In genomic region chr3:29333520-29333919, GRCh38 we compare ENCODE assay signal across 19 cellular contexts. TPM values are rescaled to one million over a fixed set of nuclear protein-coding genes. Genes with fewer than 3 reads are reported as not detected.
DNase-seq lines count a peak whose midpoint lies in the region; ATAC-seq and TF ChIP-seq lines count a peak whose summit lies in the region.
"Had no signal": no experiment of that assay in that cellular context is flagged by ENCODE, and none has a peak within 500 bp of the region (broad histone marks: within the 10 kb centered on the region; RNA-seq: fewer than 3 reads in every experiment).

No MANE protein-coding gene starts in this region.

- peaks cover 60% of the 10 kb centered on the region for H3K4me1 ChIP-seq in osteoblast (ENCODE audit: insufficient read depth, low read length)

- peak overlapping the region; percentile 3 for H3K27ac ChIP-seq in osteoblast (ENCODE audit: low read depth, low read length)

- TF ChIP-seq CTCF in epithelial cell of esophagus (IDR thresholded peaks at IDR 0.05; ENCODE audit: insufficient read depth, low read depth, low read length, missing control alignments), result no peak
- TF ChIP-seq CTCF in osteoblast (IDR thresholded peaks at IDR 0.05; ENCODE audit: extremely low read depth, low read depth, low read length), result no peak

- ATAC-seq in HG02610 (IDR thresholded peaks at IDR 0.05; ENCODE audit: unreplicated experiment), result no peak
- ATAC-seq: naive thymus-derived CD4-positive, alpha-beta T cell; T-cell had no signal

- no peaks in the 10 kb centered on the region for H3K27me3 ChIP-seq in osteoblast (ENCODE audit: insufficient read depth, low read length)

- no peaks in the 10 kb centered on the region for H3K9me3 ChIP-seq in osteoblast (ENCODE audit: low read depth, low read length)

- H3K79me2 ChIP-seq in osteoblast (ENCODE audit: insufficient read depth, low read length), result peaks cover 83% of the 10 kb centered on the region

- H3K4me2 ChIP-seq in osteoblast (ENCODE audit: insufficient read depth, low read length), result peak overlapping the region; percentile 6

- H3K36me3 ChIP-seq in osteoblast (ENCODE audit: insufficient read depth, low read length), result no peaks in the 10 kb centered on the region

- H3K4me3 ChIP-seq in epithelial cell of esophagus (ENCODE audit: low read length) (no peak overlapping the region), osteoblast (ENCODE audit: insufficient read depth, low read length) (no peak overlapping the region)
- H3K4me3 ChIP-seq: lung had no signal

- H2AFZ ChIP-seq in osteoblast (ENCODE audit: low read length), result no peak overlapping the region

- H4K20me1 ChIP-seq in osteoblast (ENCODE audit: insufficient read depth, low read length), result peaks cover 6% of the 10 kb centered on the region

- peak; percentile 59 for DNase-seq in EH (ENCODE audit: low read depth)
- DNase-seq in RPMI7951 (ENCODE audit: low read depth), result peak; percentile 32
- DNase-seq in epithelial cell of esophagus (ENCODE audit: low read depth), result peak; percentile 23
- no peak for DNase-seq in osteoblast (ENCODE audit: insufficient read length, low spot score, missing footprints)
- DNase-seq in KG1 (lab: John Stamatoyannopoulos, UW), result no peak
- DNase-seq in cerebellar nuclear complex (lab: John Stamatoyannopoulos, UW), result no peak
- DNase-seq in activated CD4-positive, alpha-beta T cell treated with anti-CD3 and anti-CD28 coated beads for 4 hours, result no peak
- DNase-seq: activated CD4-positive, alpha-beta T cell treated with anti-CD3 and anti-CD28 coated beads, Interleukin-2, amount 50 U/mL, for 4 hours; activated naive CD4-positive, alpha-beta T cell treated with anti-CD3 and anti-CD28 coated beads, Interleukin-2, amount 50 U/mL, for 16 hours; AML-193; dermis blood vessel endothelial cell; naive thymus-derived CD4-positive, alpha-beta T cell; NCI-H1436 treated with DMSO at 0.1 percent for 48 hours; small intestine; stimulated activated CD4-positive, alpha-beta T cell treated with anti-CD3 and anti-CD28 coated beads, Interleukin-4, amount 100 ng/mL, for 24 hours; T-cell had no signal

RNA-seq across cellular contexts. Expression of gene RBMS3, which starts 52.6 kb away (rescaled TPM):
- 12.6 and 22.8 TPM in 2 replicates for total RNA-seq in RPMI7951 (2014; rRNA removed; shearing (Covaris generic))
- total RNA-seq in osteoblast, result 80.4 and 81.1 TPM in 2 replicates
- total RNA-seq: HT-29 had no signal

Comparison
In these comparisons a context has a peak if more than half of its experiments do, and no peak if none do; other contexts are left out.
1. DNase-seq: peak in EH (single experiment), RPMI7951 (single experiment) and epithelial cell of esophagus (single experiment); none in osteoblast (single experiment), KG1 (single experiment), cerebellar nuclear complex (0 of 2) and activated CD4-positive, alpha-beta T cell treated with anti-CD3 and anti-CD28 coated beads for 4 hours (0 of 2).